26 cellular contexts compared by ENCODE assay signal in genomic region chr2:217330647-217331046, GRCh38.
A peak's percentile ranks its signal among the peaks of the same experiment; 100 is the strongest.
DNase-seq lines count a peak whose midpoint lies in the region; ATAC-seq and TF ChIP-seq lines count a peak whose summit lies in the region.
"Had no signal": no experiment of that assay in that cellular context is flagged by ENCODE, and none has a peak within 500 bp of the region (broad histone marks: within the 10 kb centered on the region; RNA-seq: fewer than 3 reads in every experiment).

No MANE protein-coding gene starts in this region.

- CTCF ChIA-PET in Calu3 (lab: Charles Lee) = interaction anchor here (1.4 kb wide), 1 partner anchor 164 kb away, joined by 3 read pairs; no protein-coding TSS in a partner anchor

- H3K27ac ChIP-seq in WERI-Rb-1 (no peak overlapping the region), sigmoid colon (peak overlapping the region; percentile 78 to 82 (median 82)), caudate nucleus (ENCODE audit: low read depth, low read length) (no peak overlapping the region)

- no peaks in the 10 kb centered on the region for H3K27me3 Mint-ChIP-seq in Calu3 (ENCODE audit: unreplicated experiment)
- H3K27me3 Mint-ChIP-seq: activated CD4-positive, alpha-beta T cell treated with anti-CD3 and anti-CD28 coated beads, Interleukin-2, amount 10 ng/mL, durations not matched to agents 7 days and 5 days; activated naive CD8-positive, alpha-beta T cell treated with anti-CD3 and anti-CD28 coated beads for 36 hours; activated T-cell treated with anti-CD3 and anti-CD28 coated beads, Interleukin-2, amount 50 U/mL, for 24 hours; effector memory CD8-positive, alpha-beta T cell had no signal

- peaks cover 0 to 71% (median 65%) of the 10 kb centered on the region in 4 donors for H3K4me1 ChIP-seq in sigmoid colon

- H3K4me3 ChIP-seq in WERI-Rb-1 (ENCODE audit: low read depth, low read length) (no peak overlapping the region), sigmoid colon (no peak overlapping the region)
- H3K4me3 ChIP-seq: skin epidermis had no signal

- TF ChIP-seq EP300 in sigmoid colon (IDR thresholded peaks at IDR 0.05) = no peak

- no peaks in the 10 kb centered on the region for H3K36me3 ChIP-seq in WERI-Rb-1
- no peaks in the 10 kb centered on the region for H3K36me3 ChIP-seq in sigmoid colon
- H3K36me3 ChIP-seq: BE2C, thoracic aorta had no signal

- no peaks in the 10 kb centered on the region for H3K9me3 Mint-ChIP-seq in Calu3 (ENCODE audit: low read depth, unreplicated experiment)
- H3K9me3 Mint-ChIP-seq: activated CD4-positive, alpha-beta T cell treated with anti-CD3 and anti-CD28 coated beads, Interleukin-2, amount 10 ng/mL, durations not matched to agents 7 days and 5 days; activated naive CD8-positive, alpha-beta T cell treated with anti-CD3 and anti-CD28 coated beads for 36 hours; activated T-cell treated with anti-CD3 and anti-CD28 coated beads, Interleukin-2, amount 50 U/mL, for 24 hours; natural killer cell treated with Interleukin-12 subunit alpha and Interleukin-12 subunit beta and Interleukin-15 and Interleukin-18, amount 100 ng/mL, for 72 hours had no signal

- 92 to 93% methylated on average over 9 of the region's 9 CpGs for WGBS in sigmoid colon, 2 donors

- TF ChIP-seq CTCF in Calu3 (IDR thresholded peaks at IDR 0.05; ENCODE audit: unreplicated experiment) (no peak), WERI-Rb-1 (IDR thresholded peaks at IDR 0.05; ENCODE audit: low read depth, low read length) (0 out of 2 replicates have a peak, but pooled peaks have one; percentile 14), sigmoid colon (IDR thresholded peaks at IDR 0.05) (no peak)

- H3K4me3 Mint-ChIP-seq in Calu3 (ENCODE audit: low read depth, unreplicated experiment) = no peak overlapping the region
- H3K4me3 Mint-ChIP-seq: activated CD4-positive, alpha-beta T cell treated with anti-CD3 and anti-CD28 coated beads, Interleukin-2, amount 10 ng/mL, durations not matched to agents 7 days and 5 days; activated naive CD8-positive, alpha-beta T cell treated with anti-CD3 and anti-CD28 coated beads for 36 hours; activated T-cell treated with anti-CD3 and anti-CD28 coated beads, Interleukin-2, amount 50 U/mL, for 24 hours; CD8-positive, alpha-beta T cell; effector memory CD8-positive, alpha-beta T cell; natural killer cell treated with Interleukin-12 subunit alpha and Interleukin-12 subunit beta and Interleukin-15 and Interleukin-18, amount 100 ng/mL, for 72 hours had no signal

- ATAC-seq in GM18502 (IDR thresholded peaks at IDR 0.05; ENCODE audit: poor library complexity, unreplicated experiment) (no peak), HG03139 (IDR thresholded peaks at IDR 0.05; ENCODE audit: unreplicated experiment) (no peak)
- ATAC-seq: CD8-positive, alpha-beta T cell; effector memory CD8-positive, alpha-beta T cell; HCT116; natural killer cell treated with Interleukin-12 subunit alpha and Interleukin-12 subunit beta and Interleukin-15 and Interleukin-18, amount 100 ng/mL, for 72 hours; stimulated activated naive CD8-positive, alpha-beta T cell treated with anti-CD3 and anti-CD28 coated beads, Interleukin-15, Interleukin-2, amounts not matched to agents 100 U/mL and 50 U/mL, for 24 hours had no signal

- no TSS peak for BruUV-seq in Calu3 (replicated peaks; lab: Mats Ljungman, UMichigan)

- peaks cover 84% of the 10 kb centered on the region for H3K4me1 Mint-ChIP-seq in Calu3 (ENCODE audit: low read depth, unreplicated experiment)
- H3K4me1 Mint-ChIP-seq: activated CD4-positive, alpha-beta T cell treated with anti-CD3 and anti-CD28 coated beads, Interleukin-2, amount 10 ng/mL, durations not matched to agents 7 days and 5 days; activated naive CD8-positive, alpha-beta T cell treated with anti-CD3 and anti-CD28 coated beads for 36 hours had no signal

- TF ChIP-seq POLR2A in sigmoid colon (IDR thresholded peaks at IDR 0.05) = no peak

- no peaks in the 10 kb centered on the region for H3K27me3 ChIP-seq in WERI-Rb-1 (ENCODE audit: insufficient read depth, low read depth, severe bottlenecking)
- H3K27me3 ChIP-seq in sigmoid colon = no peaks in the 10 kb centered on the region
- H3K27me3 ChIP-seq: BE2C had no signal

- peaks cover 23% of the 10 kb centered on the region for H3K36me3 Mint-ChIP-seq in Calu3 (ENCODE audit: insufficient read depth, unreplicated experiment)
- H3K36me3 Mint-ChIP-seq: natural killer cell treated with Interleukin-12 subunit alpha and Interleukin-12 subunit beta and Interleukin-15 and Interleukin-18, amount 100 ng/mL, for 72 hours had no signal

- DNase-seq in Calu3 = no peak
- no peak for DNase-seq in WERI-Rb-1
- DNase-seq in kidney tubule cell (ENCODE audit: low spot score) = peak; percentile 7
- no peak for DNase-seq in sigmoid colon
- DNase-seq in caudate nucleus (lab: John Stamatoyannopoulos, UW) = no peak
- no peak for DNase-seq in activated CD4-positive, alpha-beta T cell treated with anti-CD3 and anti-CD28 coated beads for 4 hours
- DNase-seq: activated CD4-positive, alpha-beta T cell treated with anti-CD3 and anti-CD28 coated beads, Interleukin-2, amount 10 ng/mL, durations not matched to agents 7 days and 5 days; activated gamma-delta T cell; activated naive CD8-positive, alpha-beta T cell treated with anti-CD3 and anti-CD28 coated beads for 36 hours; activated T-cell treated with anti-CD3 and anti-CD28 coated beads, Interleukin-2, amount 50 U/mL, for 24 hours; aorta; BE2C; CD8-positive, alpha-beta T cell; DMS 273 treated with DMSO at 0.1 percent for 48 hours; effector memory CD8-positive, alpha-beta T cell; head of caudate nucleus; NCI-H1436 treated with DMSO at 0.1 percent for 48 hours; NCI-H774; SIG-M5; stimulated activated naive CD8-positive, alpha-beta T cell treated with anti-CD3 and anti-CD28 coated beads, Interleukin-15, Interleukin-2, amounts not matched to agents 100 U/mL and 50 U/mL, for 24 hours had no signal

- peak overlapping the region; percentile 97 for H3K27ac Mint-ChIP-seq in Calu3 (ENCODE audit: unreplicated experiment)
- H3K27ac Mint-ChIP-seq: activated CD4-positive, alpha-beta T cell treated with anti-CD3 and anti-CD28 coated beads, Interleukin-2, amount 10 ng/mL, durations not matched to agents 7 days and 5 days; activated naive CD8-positive, alpha-beta T cell treated with anti-CD3 and anti-CD28 coated beads for 36 hours; activated T-cell treated with anti-CD3 and anti-CD28 coated beads, Interleukin-2, amount 50 U/mL, for 24 hours; CD8-positive, alpha-beta T cell; effector memory CD8-positive, alpha-beta T cell; natural killer cell treated with Interleukin-12 subunit alpha and Interleukin-12 subunit beta and Interleukin-15 and Interleukin-18, amount 100 ng/mL, for 72 hours had no signal

- H3K9me3 ChIP-seq in WERI-Rb-1 (ENCODE audit: severe bottlenecking) (peaks cover 2% of the 10 kb centered on the region), sigmoid colon (no peaks in the 10 kb centered on the region)
- H3K9me3 ChIP-seq: BE2C, thoracic aorta had no signal

- intact Hi-C loops in Calu3 (cut with micrococcal nuclease; ENCODE audit: unreplicated experiment) (loop anchor here (1.0 to 5.0 kb wide), 5 partner anchors 53 to 632 kb away; no protein-coding TSS in a partner anchor), sigmoid colon (cut with DNase I) (no loop called here)

Comparison
In these comparisons a context has a peak if more than half of its experiments do, and no peak if none do; other contexts are left out.
1. H3K27ac ChIP-seq: peak in sigmoid colon (4 of 4); none in WERI-Rb-1 (single experiment) and caudate nucleus (single experiment).